In the genomic region with DNA sequence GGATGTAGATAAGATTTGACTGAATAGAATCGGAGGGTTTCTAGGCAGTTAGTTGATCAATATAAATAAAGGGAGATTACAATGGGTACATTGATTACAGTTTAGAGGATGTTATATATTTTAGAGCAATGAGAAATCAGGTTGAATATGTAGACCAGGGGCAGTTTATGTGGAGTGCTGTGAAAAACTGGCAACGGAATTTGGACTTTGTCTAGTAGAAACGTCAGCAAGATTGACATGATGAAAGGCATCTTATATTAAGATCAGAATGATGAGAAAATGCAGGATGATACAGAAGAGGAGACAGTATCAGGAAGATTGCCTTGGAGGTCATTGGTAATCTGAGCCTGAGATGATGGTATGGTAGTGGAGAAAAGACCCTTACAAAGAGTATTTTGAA, we compare ENCODE assay signal across 12 cellular contexts.
"Had no signal": no experiment of that assay in that cellular context is flagged by ENCODE, and none has a peak within 500 bp of the region (broad histone marks: within the 10 kb centered on the region; RNA-seq: fewer than 3 reads in every experiment).

No MANE protein-coding gene starts in this region.

- H3K27me3 ChIP-seq: gastroesophageal sphincter, SJSA1, upper lobe of left lung had no signal

- H3K36me3 ChIP-seq: gastroesophageal sphincter, upper lobe of left lung had no signal

- H3K4me3 Mint-ChIP-seq: activated CD4-positive, alpha-beta memory T cell treated with anti-CD3 and anti-CD28 coated beads for 36 hours; activated naive CD4-positive, alpha-beta T cell treated with anti-CD3 and anti-CD28 coated beads for 36 hours; effector memory CD8-positive, alpha-beta T cell; stimulated activated naive B cell treated with anti-CD40 and anti-IgM and Interleukin-4, amounts not matched to agents 10 μg/mL and 1 μg/mL and 100 μg/mL, for 72 hours had no signal

- H2AFZ ChIP-seq: parathyroid adenoma had no signal

- H3K4me3 ChIP-seq: coronary artery, gastroesophageal sphincter, lung, SJSA1, upper lobe of left lung had no signal

- H3K27ac ChIP-seq: coronary artery, gastroesophageal sphincter, parathyroid adenoma, SJSA1, upper lobe of left lung had no signal

- H3K9ac ChIP-seq: parathyroid adenoma had no signal

- H3K9me3 Mint-ChIP-seq: activated CD4-positive, alpha-beta memory T cell treated with anti-CD3 and anti-CD28 coated beads for 36 hours; activated naive CD4-positive, alpha-beta T cell treated with anti-CD3 and anti-CD28 coated beads for 36 hours; effector memory CD8-positive, alpha-beta T cell had no signal

- DNase-seq: activated CD4-positive, alpha-beta memory T cell treated with anti-CD3 and anti-CD28 coated beads for 36 hours; activated CD4-positive, alpha-beta T cell treated with anti-CD3 and anti-CD28 coated beads for 1 hour; activated naive CD4-positive, alpha-beta T cell treated with anti-CD3 and anti-CD28 coated beads for 36 hours; effector memory CD8-positive, alpha-beta T cell; stimulated activated naive B cell treated with anti-CD40 and anti-IgM and Interleukin-4, amounts not matched to agents 10 μg/mL and 1 μg/mL and 100 μg/mL, for 72 hours; SW 1271; upper lobe of left lung had no signal

- ATAC-seq: effector memory CD8-positive, alpha-beta T cell; stimulated activated naive B cell treated with anti-CD40 and anti-IgM and Interleukin-4, amounts not matched to agents 10 μg/mL and 1 μg/mL and 100 μg/mL, for 72 hours had no signal

- H3K27ac Mint-ChIP-seq: activated CD4-positive, alpha-beta memory T cell treated with anti-CD3 and anti-CD28 coated beads for 36 hours; activated naive CD4-positive, alpha-beta T cell treated with anti-CD3 and anti-CD28 coated beads for 36 hours; stimulated activated naive B cell treated with anti-CD40 and anti-IgM and Interleukin-4, amounts not matched to agents 10 μg/mL and 1 μg/mL and 100 μg/mL, for 72 hours had no signal

- H3K27me3 Mint-ChIP-seq: activated CD4-positive, alpha-beta memory T cell treated with anti-CD3 and anti-CD28 coated beads for 36 hours; effector memory CD8-positive, alpha-beta T cell; stimulated activated naive B cell treated with anti-CD40 and anti-IgM and Interleukin-4, amounts not matched to agents 10 μg/mL and 1 μg/mL and 100 μg/mL, for 72 hours had no signal

- H3K9me3 ChIP-seq: gastroesophageal sphincter, SJSA1, upper lobe of left lung had no signal
